In genomic region chr4:47926667-47927258, GRCh38 we compare ENCODE assay signal across 8 cellular contexts. TPM values are rescaled to one million over a fixed set of nuclear protein-coding genes. Genes with fewer than 3 reads are reported as not detected.
DNase-seq lines count a peak whose midpoint lies in the region; ATAC-seq and TF ChIP-seq lines count a peak whose summit lies in the region.

No MANE protein-coding gene starts in this region.

- H3K4me1 ChIP-seq in skeletal muscle tissue (ENCODE audit: control insufficient read depth in 3 of 3, insufficient read depth in 3 of 3, low read length in 3 of 3): peaks cover 0 to 4% (median 2%) of the 10 kb centered on the region in 3 donors

- no peak overlapping the region for H3K9ac ChIP-seq in skeletal muscle tissue (ENCODE audit: low read depth in 1 of 3, low read length in 3 of 3)

- peak; percentile 84 for TF ChIP-seq CTCF in astrocyte of the cerebellum (IDR thresholded peaks at IDR 0.05; ENCODE audit: low read depth, low read length, missing control alignments)

- in situ Hi-C loops in astrocyte of the cerebellum (cut with HindIII; ENCODE audit: low sequenced_read_pairs): no loop called here

- DNase-seq in ELR (ENCODE audit: low read depth): peak; percentile 67
- peak; percentile 68 for DNase-seq in HuH-7 (ENCODE audit: low spot score)
- peak in 4 of 5 donors; percentile 17 to 50 (median 32) for DNase-seq in T-helper 1 cell
- DNase-seq in astrocyte of the cerebellum (ENCODE audit: low read depth): no peak
- no peak for DNase-seq in NCI-H510A (lab: John Stamatoyannopoulos, UW)

- no peaks in the 10 kb centered on the region for H3K36me3 ChIP-seq in skeletal muscle tissue (ENCODE audit: control insufficient read depth in 3 of 3, insufficient read depth in 3 of 3, low read length in 3 of 3)

- H3K4me3 ChIP-seq in astrocyte of the cerebellum (ENCODE audit: low read depth, low read length): peak overlapping the region; percentile 1
- H3K4me3 ChIP-seq in iPS-11a (ENCODE audit: low read depth, low read length): peak overlapping the region; percentile 14
- H3K4me3 ChIP-seq in skeletal muscle tissue (ENCODE audit: low read length in 3 of 3): peak overlapping the region in 2 of 3 donors; percentile 40 to 52

- peaks cover 0 to 11% (median 0%) of the 10 kb centered on the region in 3 donors for H3K27me3 ChIP-seq in skeletal muscle tissue (ENCODE audit: control insufficient read depth in 3 of 3, insufficient read depth in 3 of 3, low read length in 3 of 3)

- no peak overlapping the region for H3K27ac ChIP-seq in skeletal muscle tissue (ENCODE audit: low read depth, low read length)

- H3K9me3 ChIP-seq in skeletal muscle tissue (ENCODE audit: control insufficient read depth in 3 of 3, low read length in 3 of 3): no peaks in the 10 kb centered on the region

- peak; percentile 75 for ATAC-seq in GM21515 (IDR thresholded peaks at IDR 0.05; ENCODE audit: unreplicated experiment)

RNA-seq across cellular contexts. Expression of gene NFXL1, which starts 12.4 kb away (rescaled TPM):
- 7.8 TPM for total RNA-seq in skeletal muscle tissue

Comparison
In these comparisons a context has a peak if more than half of its experiments do, and no peak if none do; other contexts are left out.
1. DNase-seq: peak in ELR (single experiment), HuH-7 (single experiment) and T-helper 1 cell (4 of 5); none in astrocyte of the cerebellum (single experiment) and NCI-H510A (single experiment).
2. Peak in every context shown above with its lines, with median percentiles within 50 percentile points of each other: H3K4me3 ChIP-seq.